15 cellular contexts compared by ENCODE assay signal in genomic region chr4:40837094-40837870, GRCh38.
DNase-seq lines count a peak whose midpoint lies in the region; ATAC-seq, FAIRE-seq and TF ChIP-seq lines count a peak whose summit lies in the region.
"Had no signal": no experiment of that assay in that cellular context is flagged by ENCODE, and none has a peak within 500 bp of the region (broad histone marks: within the 10 kb centered on the region; RNA-seq: fewer than 3 reads in every experiment).

No MANE protein-coding gene starts in this region.

- H3K27ac ChIP-seq in heart right ventricle (peak overlapping the region in 3 of 10 donors; percentile 7 to 46 (median 15)), GM23338 (ENCODE audit: low read depth) (no peak overlapping the region)

- no peak for TF ChIP-seq CTCF in heart right ventricle (IDR thresholded peaks at IDR 0.05)
- no peak for TF ChIP-seq CTCF in GM23338 (conservative IDR thresholded peaks at IDR 0.05; ENCODE audit: low read depth in 2 of 2)

- DNase-seq in GM12892 (ENCODE audit: insufficient read length) (no peak), NCI-H2196 (lab: John Stamatoyannopoulos, UW; ENCODE audit: unreplicated experiment) (peak; percentile 55), heart right ventricle (peak; percentile 24 to 25), GM23338 (ENCODE audit: low spot score) (no peak), UCSD-AML1 (lab: John Stamatoyannopoulos, UW; ENCODE audit: unreplicated experiment) (no peak), NCI-H146 (lab: John Stamatoyannopoulos, UW) (no peak)
- no peak for DNase-seq in stimulated activated effector memory CD8-positive, alpha-beta T cell treated with anti-CD3 and anti-CD28 coated beads, Interleukin-12 subunit alpha, Interleukin-12 subunit beta, amount 100 ng/mL, for 72 hours (ENCODE audit: low spot score in 2 of 2)
- DNase-seq: activated CD4-positive, alpha-beta T cell treated with anti-CD3 and anti-CD28 coated beads for 1 hour; activated naive CD4-positive, alpha-beta T cell treated with anti-CD3 and anti-CD28 coated beads for 36 hours; BE2C; Kasumi-1; NCI-H2081 treated with DMSO at 0.1 percent for 48 hours; SIG-M5; T-helper 17 cell had no signal

- TF ChIP-seq POLR2A in GM12892 (IDR thresholded peaks at IDR 0.05; ENCODE audit: low read depth, low read length), result no peak

- no peak overlapping the region for H2AFZ ChIP-seq in GM23338

- no peaks in the 10 kb centered on the region for H3K36me3 Mint-ChIP-seq in stimulated activated effector memory CD8-positive, alpha-beta T cell treated with anti-CD3 and anti-CD28 coated beads, Interleukin-12 subunit alpha, Interleukin-12 subunit beta, amount 100 ng/mL, for 72 hours
- H3K36me3 Mint-ChIP-seq in GM23338 (ENCODE audit: low read depth), result peaks cover 32% of the 10 kb centered on the region

- peaks cover 23% of the 10 kb centered on the region for H4K20me1 ChIP-seq in GM23338 (replicated peaks; ENCODE audit: insufficient read depth)

- H3K9me3 Mint-ChIP-seq in stimulated activated effector memory CD8-positive, alpha-beta T cell treated with anti-CD3 and anti-CD28 coated beads, Interleukin-12 subunit alpha, Interleukin-12 subunit beta, amount 100 ng/mL, for 72 hours, result no peaks in the 10 kb centered on the region
- H3K9me3 Mint-ChIP-seq in GM23338, result no peaks in the 10 kb centered on the region
- H3K9me3 Mint-ChIP-seq: activated naive CD4-positive, alpha-beta T cell treated with anti-CD3 and anti-CD28 coated beads for 36 hours had no signal

- ATAC-seq in heart right ventricle (peak in 7 of 8 donors; percentile 67 to 86 (median 69)), GM23338 (no peak)
- ATAC-seq in stimulated activated effector memory CD8-positive, alpha-beta T cell treated with anti-CD3 and anti-CD28 coated beads, Interleukin-12 subunit alpha, Interleukin-12 subunit beta, amount 100 ng/mL, for 72 hours, result peak; percentile 5
- ATAC-seq: T-helper 17 cell had no signal

- H3K4me3 ChIP-seq in heart right ventricle (no peak overlapping the region), GM23338 (no peak overlapping the region)

- H3K36me3 ChIP-seq in heart right ventricle (peaks cover 0 to 61% (median 7%) of the 10 kb centered on the region in 9 donors), GM23338 (ENCODE audit: insufficient read depth) (peaks cover 5% of the 10 kb centered on the region)
- H3K36me3 ChIP-seq: BE2C had no signal

- peaks cover 51% of the 10 kb centered on the region for H3K79me2 ChIP-seq in GM23338 (replicated peaks; ENCODE audit: insufficient read depth)

- intact Hi-C loops in heart right ventricle (cut with DNase I), result no loop called here

- H3K27me3 ChIP-seq in heart right ventricle (no peaks in the 10 kb centered on the region), GM23338 (ENCODE audit: insufficient read depth) (no peaks in the 10 kb centered on the region)
- H3K27me3 ChIP-seq: BE2C had no signal

- no peaks in the 10 kb centered on the region for H3K9me3 ChIP-seq in heart right ventricle
- H3K9me3 ChIP-seq: BE2C had no signal

- no peak overlapping the region for H3K4me3 Mint-ChIP-seq in stimulated activated effector memory CD8-positive, alpha-beta T cell treated with anti-CD3 and anti-CD28 coated beads, Interleukin-12 subunit alpha, Interleukin-12 subunit beta, amount 100 ng/mL, for 72 hours
- H3K4me3 Mint-ChIP-seq in GM23338, result no peak overlapping the region
- H3K4me3 Mint-ChIP-seq: activated naive CD4-positive, alpha-beta T cell treated with anti-CD3 and anti-CD28 coated beads for 36 hours; T-helper 17 cell had no signal

- FAIRE-seq in GM12892 (lab: Jason Lieb, UNC), result peak; percentile 36
- FAIRE-seq: D721Med had no signal

- 68 to 76% methylated on average over 16 of the region's 16 CpGs for WGBS in heart right ventricle, 2 donors

- peaks cover 7% of the 10 kb centered on the region for H3K27me3 Mint-ChIP-seq in GM23338 (ENCODE audit: insufficient read depth, low read depth, poor library complexity)

- no peak overlapping the region for H3K4me2 ChIP-seq in GM23338

- H3K9me2 ChIP-seq in GM23338 (ENCODE audit: insufficient read depth), result 0 out of 2 replicates have a peak, but pooled peaks cover 3% of the 10 kb centered on the region

- 0 out of 2 replicates have a peak, but pooled peaks cover 4% of the 10 kb centered on the region for H3F3A ChIP-seq in GM23338 (replicated peaks; ENCODE audit: low read depth)

- peaks cover 6% of the 10 kb centered on the region for H3K4me1 Mint-ChIP-seq in stimulated activated effector memory CD8-positive, alpha-beta T cell treated with anti-CD3 and anti-CD28 coated beads, Interleukin-12 subunit alpha, Interleukin-12 subunit beta, amount 100 ng/mL, for 72 hours
- peaks cover 16% of the 10 kb centered on the region for H3K4me1 Mint-ChIP-seq in GM23338

- H3K27ac Mint-ChIP-seq in stimulated activated effector memory CD8-positive, alpha-beta T cell treated with anti-CD3 and anti-CD28 coated beads, Interleukin-12 subunit alpha, Interleukin-12 subunit beta, amount 100 ng/mL, for 72 hours, result no peak overlapping the region
- H3K27ac Mint-ChIP-seq in GM23338, result no peak overlapping the region
- H3K27ac Mint-ChIP-seq: activated naive CD4-positive, alpha-beta T cell treated with anti-CD3 and anti-CD28 coated beads for 36 hours; T-helper 17 cell had no signal

- H3K4me1 ChIP-seq in heart right ventricle, result peaks cover 0 to 21% (median 10%) of the 10 kb centered on the region in 9 donors
- 0 out of 2 replicates have a peak, but pooled peaks cover 7% of the 10 kb centered on the region for H3K4me1 ChIP-seq in GM23338 (ENCODE audit: insufficient read depth)
- H3K4me1 ChIP-seq: BE2C had no signal

TF ChIP-seq in GM23338, 12 proteins besides CTCF, POLR2A, EP300 and RAD21:
- no peak for TF ChIP-seq ZNF462 (CRISPR knock-in tag; IDR thresholded peaks at IDR 0.05)

Comparison
In these comparisons a context has a peak if more than half of its experiments do, and no peak if none do; other contexts are left out.
1. DNase-seq: peak in NCI-H2196 (single experiment) and heart right ventricle (2 of 2); none in GM12892 (single experiment), stimulated activated effector memory CD8-positive, alpha-beta T cell treated with anti-CD3 and anti-CD28 coated beads, Interleukin-12 subunit alpha, Interleukin-12 subunit beta, amount 100 ng/mL, for 72 hours (0 of 2), GM23338 (single experiment), UCSD-AML1 (single experiment) and NCI-H146 (single experiment).